ENCODE assay signal across 1 cellular context in genomic region chr3:149970716-149971402, GRCh38.
A peak's percentile ranks its signal among the peaks of the same experiment; 100 is the strongest.
TF ChIP-seq lines count a peak whose summit lies in the region.

A gene with protein sequence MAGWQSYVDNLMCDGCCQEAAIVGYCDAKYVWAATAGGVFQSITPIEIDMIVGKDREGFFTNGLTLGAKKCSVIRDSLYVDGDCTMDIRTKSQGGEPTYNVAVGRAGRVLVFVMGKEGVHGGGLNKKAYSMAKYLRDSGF (minus strand): TSS chr3:149970895. CDS start chr3:149970856, 39 bp downstream.

TF ChIP-seq in IMR-90, 13 proteins besides CTCF, POLR2A, EP300 and RAD21 (continued from another document):
- TF ChIP-seq MAFK (IDR thresholded peaks at IDR 0.05; ENCODE audit: low read depth, low read length) = no peak
- TF ChIP-seq RFX5 (IDR thresholded peaks at IDR 0.05; ENCODE audit: low read depth, low read length) = no peak
- TF ChIP-seq, protein P1, sequence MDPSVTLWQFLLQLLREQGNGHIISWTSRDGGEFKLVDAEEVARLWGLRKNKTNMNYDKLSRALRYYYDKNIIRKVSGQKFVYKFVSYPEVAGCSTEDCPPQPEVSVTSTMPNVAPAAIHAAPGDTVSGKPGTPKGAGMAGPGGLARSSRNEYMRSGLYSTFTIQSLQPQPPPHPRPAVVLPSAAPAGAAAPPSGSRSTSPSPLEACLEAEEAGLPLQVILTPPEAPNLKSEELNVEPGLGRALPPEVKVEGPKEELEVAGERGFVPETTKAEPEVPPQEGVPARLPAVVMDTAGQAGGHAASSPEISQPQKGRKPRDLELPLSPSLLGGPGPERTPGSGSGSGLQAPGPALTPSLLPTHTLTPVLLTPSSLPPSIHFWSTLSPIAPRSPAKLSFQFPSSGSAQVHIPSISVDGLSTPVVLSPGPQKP (IDR thresholded peaks at IDR 0.05; ENCODE audit: borderline replicate concordance, low read depth, low read length) = no peak
- no peak for TF ChIP-seq CHD1 (IDR thresholded peaks at IDR 0.05; ENCODE audit: low read depth, low read length)
- TF ChIP-seq MXI1 (IDR thresholded peaks at IDR 0.05; ENCODE audit: borderline replicate concordance, low read depth, low read length) = peak; percentile 62; the same call in 1 of the 2 replicates
- peak; percentile 84 for TF ChIP-seq BHLHE40 (IDR thresholded peaks at IDR 0.05; ENCODE audit: low read depth, low read length)
